ENCODE assay signal across 9 cellular contexts in the genomic region with DNA sequence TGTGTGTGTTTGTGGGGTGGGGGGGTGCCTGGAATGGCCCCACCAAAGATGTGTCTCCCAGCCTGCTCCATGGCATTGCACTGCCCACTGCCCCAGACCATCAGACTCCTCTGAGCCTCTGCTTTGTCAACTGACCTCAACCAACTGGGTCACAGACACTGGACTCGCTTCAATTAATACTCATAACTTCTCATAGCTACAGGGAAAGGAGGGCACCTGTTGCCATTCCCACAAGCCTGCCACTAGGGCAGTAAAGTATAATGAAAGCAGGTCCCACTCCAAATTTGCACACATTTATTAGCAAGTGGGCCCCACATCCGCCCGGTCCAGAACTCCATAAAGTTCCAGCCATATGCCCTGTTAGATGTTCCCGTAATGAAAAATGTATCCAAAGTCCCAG.
"Had no signal": no experiment of that assay in that cellular context is flagged by ENCODE, and none has a peak within 500 bp of the region (broad histone marks: within the 10 kb centered on the region; RNA-seq: fewer than 3 reads in every experiment).

No MANE protein-coding gene starts in this region.

- H3K9ac ChIP-seq: GM23248, KMS-11 had no signal

- H3K4me1 ChIP-seq: HAP-1 had no signal

- H3K27ac ChIP-seq: GM23248, HL-60, KMS-11 had no signal

- H3K4me2 ChIP-seq: KMS-11 had no signal

- ATAC-seq: HCT116, HepG2 had no signal

- H3K9me3 ChIP-seq: HAP-1 had no signal

- FAIRE-seq: HepG2 had no signal

- H3K4me3 ChIP-seq: GM23248, HAP-1 had no signal

- H3K36me3 ChIP-seq: HAP-1 had no signal

- DNase-seq: GM23248, GOT3, H7, KBM-7 had no signal
